Comparison of ENCODE assay signal across 21 cellular contexts in genomic region chr1:64194168-64195088, GRCh38. TPM values are rescaled to one million over a fixed set of nuclear protein-coding genes. Genes with fewer than 3 reads are reported as not detected.
DNase-seq lines count a peak whose midpoint lies in the region; ATAC-seq and TF ChIP-seq lines count a peak whose summit lies in the region.
"Had no signal": no experiment of that assay in that cellular context is flagged by ENCODE, and none has a peak within 500 bp of the region (broad histone marks: within the 10 kb centered on the region; RNA-seq: fewer than 3 reads in every experiment).

No MANE protein-coding gene starts in this region.

- no peaks in the 10 kb centered on the region for H3K4me1 ChIP-seq in PC-9 (replicated peaks; ENCODE audit: insufficient read depth)
- H3K4me1 ChIP-seq: parathyroid adenoma, upper lobe of left lung had no signal

- intact Hi-C loops in PC-9 (cut with micrococcal nuclease; ENCODE audit: unreplicated experiment), result no loop called here

- H3K9me3 ChIP-seq in SK-N-MC (ENCODE audit: low read depth, low read length) (no peaks in the 10 kb centered on the region), PC-9 (ENCODE audit: insufficient read depth, low read depth) (no peaks in the 10 kb centered on the region)
- H3K9me3 ChIP-seq: upper lobe of left lung had no signal

- H3K9me2 ChIP-seq in PC-9 (ENCODE audit: insufficient read depth), result no peaks in the 10 kb centered on the region

- no peaks in the 10 kb centered on the region for H4K20me1 ChIP-seq in PC-9 (ENCODE audit: insufficient read depth)

- H3K79me2 ChIP-seq in PC-9 (ENCODE audit: low read depth), result no peaks in the 10 kb centered on the region
- H3K79me2 ChIP-seq: parathyroid adenoma had no signal

- H3F3A ChIP-seq in PC-9 (ENCODE audit: insufficient read depth, low read depth), result no peaks in the 10 kb centered on the region

- no peak overlapping the region for H3K4me2 ChIP-seq in PC-9

- peak; percentile 16 for DNase-seq in SIG-M5 treated with dmso at 0.1 percent for 504 hours (lab: John Stamatoyannopoulos, UW; ENCODE audit: unreplicated experiment)
- no peak for DNase-seq in SIG-M5 (lab: John Stamatoyannopoulos, UW)
- DNase-seq in SK-N-MC (ENCODE audit: low read depth, low spot score), result no peak
- DNase-seq in inferior parietal cortex (ENCODE audit: extremely low spot score), result peak; percentile 36
- no peak for DNase-seq in PC-9
- DNase-seq in HT-29 (ENCODE audit: low spot score), result no peak
- DNase-seq: activated CD4-positive, alpha-beta memory T cell treated with anti-CD3 and anti-CD28 coated beads, Interleukin-2, amount 10 ng/mL, durations not matched to agents 7 days and 5 days; activated naive CD8-positive, alpha-beta T cell treated with anti-CD3 and anti-CD28 coated beads, Interleukin-2, amount 10 ng/mL, durations not matched to agents 7 days and 5 days; activated T-cell treated with anti-CD3 and anti-CD28 coated beads, Interleukin-2, amount 50 U/mL, for 48 hours; DND-41; left colon; NCI-H1436 treated with DMSO at 0.1 percent for 48 hours; NCI-H345; small intestine; upper lobe of left lung had no signal

- no TSS peak for BruUV-seq in PC-9 (replicated peaks; lab: Mats Ljungman, UMichigan)

- POLR2A ChIA-PET in PC-9 (lab: Charles Lee; ENCODE audit: unreplicated experiment), result no interaction called here

- CTCF ChIA-PET in PC-9 (lab: Charles Lee), result no interaction called here

- H3K9ac ChIP-seq in SK-N-MC (ENCODE audit: insufficient read length), result peak overlapping the region; percentile 5
- H3K9ac ChIP-seq: parathyroid adenoma had no signal

- no peak overlapping the region for H2AFZ ChIP-seq in PC-9
- H2AFZ ChIP-seq: parathyroid adenoma had no signal

- ATAC-seq in GM18907 (IDR thresholded peaks at IDR 0.05; ENCODE audit: unreplicated experiment), result no peak
- ATAC-seq: left colon; stimulated activated effector memory CD8-positive, alpha-beta T cell treated with anti-CD3 and anti-CD28 coated beads, Interleukin-12 subunit alpha, Interleukin-12 subunit beta, amount 100 ng/mL, for 72 hours had no signal

- no peaks in the 10 kb centered on the region for H3K27me3 ChIP-seq in PC-9 (ENCODE audit: insufficient read depth, low read depth)
- H3K27me3 ChIP-seq: upper lobe of left lung had no signal

- H3K36me3 ChIP-seq in SK-N-MC (ENCODE audit: insufficient read depth, low read length) (no peaks in the 10 kb centered on the region), PC-9 (ENCODE audit: low read depth) (no peaks in the 10 kb centered on the region)
- H3K36me3 ChIP-seq: upper lobe of left lung had no signal

- no peak for TF ChIP-seq CTCF in PC-9 (conservative IDR thresholded peaks at IDR 0.05)

- H3K4me3 ChIP-seq in SK-N-MC (peak overlapping the region; percentile 40), PC-9 (no peak overlapping the region)
- H3K4me3 ChIP-seq: upper lobe of left lung had no signal

- H3K27ac ChIP-seq in SK-N-MC (peak overlapping the region; percentile 37; the same call in 1 of the 2 replicates), temporal lobe (ENCODE audit: low read depth, low read length) (peak overlapping the region; percentile 73), PC-9 (no peak overlapping the region)
- H3K27ac ChIP-seq: parathyroid adenoma, upper lobe of left lung had no signal

RNA-seq across cellular contexts. Expression of gene UBE2U, which starts 9.0 kb away (rescaled TPM):
- total RNA-seq in temporal lobe (not detected), PC-9 (2021) (not detected in 2 replicates)
- not detected in 2 replicates for total RNA-seq in HT-29 (2014; rRNA removed; shearing (Covaris generic))
- total RNA-seq: A172; activated CD4-positive, alpha-beta memory T cell treated with anti-CD3 and anti-CD28 coated beads, Interleukin-2, amount 10 ng/mL, durations not matched to agents 7 days and 5 days; activated naive CD8-positive, alpha-beta T cell treated with anti-CD3 and anti-CD28 coated beads, Interleukin-2, amount 10 ng/mL, durations not matched to agents 7 days and 5 days; cardiac septum; left colon had no signal

Comparison
In these comparisons a context has a peak if more than half of its experiments do, and no peak if none do; other contexts are left out.
1. DNase-seq: peak in SIG-M5 treated with dmso at 0.1 percent for 504 hours (single experiment) and inferior parietal cortex (single experiment); none in SIG-M5 (single experiment), SK-N-MC (single experiment), PC-9 (0 of 2) and HT-29 (single experiment).